11 cellular contexts compared by ENCODE assay signal in genomic region chr5:177462021-177462670, GRCh38. TPM values are rescaled to one million over a fixed set of nuclear protein-coding genes. Genes with fewer than 3 reads are reported as not detected.
DNase-seq lines count a peak whose midpoint lies in the region; ATAC-seq, FAIRE-seq and TF ChIP-seq lines count a peak whose summit lies in the region.
"Had no signal": no experiment of that assay in that cellular context is flagged by ENCODE, and none has a peak within 500 bp of the region (broad histone marks: within the 10 kb centered on the region; RNA-seq: fewer than 3 reads in every experiment).

No MANE protein-coding gene starts in this region.

- 70% methylated on average over 21 of the region's 27 CpGs for WGBS in K562 (ENCODE audit: insufficient coverage, low coverage, missing lambda C conversion rate)
- 38 to 61% methylated on average over 26 to 27 of the region's 27 CpGs for WGBS in lung, 2 donors

- H2AFZ ChIP-seq in K562 (ENCODE audit: low read depth, low read length): peak overlapping the region; percentile 68

- H3K4me2 ChIP-seq in K562 (ENCODE audit: insufficient read depth, low read length): peak overlapping the region; percentile 37

- TF ChIP-seq EP300 in K562 (IDR thresholded peaks at IDR 0.05; ENCODE audit: low read length): no peak

- intact Hi-C loops in K562 (cut with micrococcal nuclease): no loop called here
- intact Hi-C loops in vagina (cut with DNase I): no loop called here

- H3K4me1 ChIP-seq in K562 (replicated peaks in 1 of 2; ENCODE audit: control insufficient read depth in 2 of 2, insufficient read depth in 2 of 2, low read length in 2 of 2): peaks cover 8 to 38% of the 10 kb centered on the region in 2 experiments
- H3K4me1 ChIP-seq in lung (ENCODE audit: control insufficient read depth in 2 of 2, insufficient read depth in 2 of 2, low read length in 2 of 2): peaks cover 0 to 4% of the 10 kb centered on the region in 2 donors
- H3K4me1 ChIP-seq in vagina: peaks cover 5% of the 10 kb centered on the region

- peak overlapping the region; percentile 20 to 69; a peak in 3 of 4 replicates for H3K9ac ChIP-seq in K562 (ENCODE audit: insufficient read depth in 1 of 2, low read depth in 2 of 2, low read length in 2 of 2)

- POLR2A ChIA-PET in K562 (lab: Yijun Ruan, JAX): interaction anchor here (0.6 to 1.5 kb wide), 2 partner anchors 22 to 83 kb away, joined by 3 read pairs; no protein-coding TSS in a partner anchor

- CTCF ChIA-PET in K562 (lab: Yijun Ruan, JAX; ENCODE audit: low intra/inter-chr PET ratio): no interaction called here

- in situ Hi-C loops in K562 (cut with MboI): no loop called here
- in situ Hi-C loops in GM13976 (cut with MboI; ENCODE audit: low sequenced_read_pairs, unreplicated experiment): no loop called here

- no peaks in the 10 kb centered on the region for H3K27me3 ChIP-seq in K562 (ENCODE audit: control insufficient read depth in 2 of 2, insufficient read depth in 2 of 2, low read length in 2 of 2)
- H3K27me3 ChIP-seq in lung (ENCODE audit: control insufficient read depth, insufficient read depth): no peaks in the 10 kb centered on the region
- no peaks in the 10 kb centered on the region for H3K27me3 ChIP-seq in vagina

- no peak for TF ChIP-seq POLR2A in K562 (conservative IDR thresholded peaks at IDR 0.05)
- no peak for TF ChIP-seq POLR2A in vagina (IDR thresholded peaks at IDR 0.05)

- ATAC-seq in K562: peak; percentile 45
- no peak for ATAC-seq in lung (ENCODE audit: insufficient read depth, low FRiP score)
- no peak for ATAC-seq in HG03442 (IDR thresholded peaks at IDR 0.05; ENCODE audit: unreplicated experiment)
- ATAC-seq: PC-3 had no signal

- no TSS peak for BruUV-seq in K562 (replicated peaks; lab: Mats Ljungman, UMichigan)

- H3K4me3 ChIP-seq in K562 (no peak overlapping the region), lung (no peak overlapping the region), vagina (no peak overlapping the region)

- peaks cover under 1% of the 10 kb centered on the region for H3K9me1 ChIP-seq in K562 (ENCODE audit: control insufficient read depth, insufficient read depth, low read length)

- H3K27ac ChIP-seq in K562 (ENCODE audit: extremely low read depth, low read depth, low read length) (peak overlapping the region; percentile 60), lung (ENCODE audit: low read depth in 1 of 2, low read length in 1 of 2) (peak overlapping the region; percentile 72 to 81), vagina (no peak overlapping the region)
- H3K27ac ChIP-seq: C4-2B had no signal

- TF ChIP-seq CTCF in K562 (IDR thresholded peaks at IDR 0.05 in 2 of 3, conservative IDR thresholded peaks at IDR 0.05 in 1 of 3; ENCODE audit: insufficient read depth in 2 of 3, low read depth in 1 of 3, low read length in 3 of 3) (no peak), lung (IDR thresholded peaks at IDR 0.05; ENCODE audit: control extremely low read depth, extremely low read depth) (no peak), GM13976 (IDR thresholded peaks at IDR 0.05; ENCODE audit: borderline replicate concordance, control extremely low read depth, extremely low read depth, insufficient read depth, missing control alignments) (no peak), vagina (IDR thresholded peaks at IDR 0.05) (no peak)

- peaks cover 64% of the 10 kb centered on the region; the same call in 2 of the 3 replicates for H3K36me3 ChIP-seq in K562 (ENCODE audit: control insufficient read depth, insufficient read depth, low read length)
- H3K36me3 ChIP-seq in lung (ENCODE audit: control insufficient read depth in 2 of 2, insufficient read depth in 2 of 2, low read length in 2 of 2): peaks cover 0 to 19% of the 10 kb centered on the region in 2 donors
- peaks cover 0 to 31% of the 10 kb centered on the region in 2 donors for H3K36me3 ChIP-seq in vagina

- no peak for TF ChIP-seq RAD21 in K562 (CRISPR knock-in tag; conservative IDR thresholded peaks at IDR 0.05 in 1 of 2, IDR thresholded peaks at IDR 0.05 in 1 of 2)

- no peak for FAIRE-seq in K562 (lab: Jason Lieb, UNC)

- H3K79me2 ChIP-seq in K562 (ENCODE audit: control insufficient read depth, insufficient read depth, low read length): 0 out of 3 replicates have a peak, but pooled peaks cover 2% of the 10 kb centered on the region

- H3K9me3 ChIP-seq in K562 (replicated peaks; ENCODE audit: control insufficient read depth, insufficient read depth, low read depth, low read length) (peaks cover 4% of the 10 kb centered on the region), lung (ENCODE audit: control insufficient read depth in 2 of 2, insufficient read depth in 1 of 2, low read length in 1 of 2) (no peaks in the 10 kb centered on the region), vagina (no peaks in the 10 kb centered on the region)

- H4K20me1 ChIP-seq in K562 (replicated peaks; ENCODE audit: control insufficient read depth, insufficient read depth, low read length): peaks cover 4% of the 10 kb centered on the region

- peak; percentile 68 for DNase-seq in CMK (ENCODE audit: low read depth)
- DNase-seq in NOMO-1 (lab: John Stamatoyannopoulos, UW; ENCODE audit: unreplicated experiment in 2 of 2): peak; percentile 24 to 42
- peak in 1 of 4 experiments; percentile 55 for DNase-seq in K562 (ENCODE audit: extremely low read depth in 1 of 4, low spot score in 3 of 4)
- no peak for DNase-seq in lung (ENCODE audit: low spot score)
- no peak for DNase-seq in GM13976 (ENCODE audit: low spot score)
- no peak for DNase-seq in vagina (ENCODE audit: extremely low spot score in 2 of 2)
- DNase-seq in SK-N-DZ (ENCODE audit: low spot score): no peak
- DNase-seq: NCI-H1930, PC-3 had no signal

RNA-seq across cellular contexts. Expression of gene DBN1, which starts 11.3 kb away (rescaled TPM):
- 62.9 and 114 TPM in 2 replicates for total RNA-seq in K562 (2011; cell fraction: chromatin; rRNA removed; ENCODE audit: low replicate concordance)
- 51.0 and 54.6 TPM in 2 replicates for total RNA-seq in K562 (2011; cell fraction: nucleolus; rRNA removed)
- total RNA-seq in K562 (2011; cell fraction: nucleoplasm; rRNA removed): 24.9 and 46.2 TPM in 2 replicates
- total RNA-seq in K562 (2014; rRNA removed): 72.9 and 87.2 TPM in 2 replicates
- 11.7 and 12.3 TPM in 2 replicates for total RNA-seq in K562 (2014; rRNA removed; fragmentation: Illumina TruSeq; extraction: Trizol)
- 27.9 and 33.0 TPM in 2 replicates for total RNA-seq in K562 (2015; rRNA removed; fragmentation: Illumina TruSeq; extraction: Trizol)
- total RNA-seq in K562 (2021): 78.9 and 84.3 TPM in 2 replicates
- 34.3 and 44.2 TPM in 2 replicates for polyA plus RNA-seq in K562 (2011; rRNA removed)
- polyA plus RNA-seq in K562 (2011; cell fraction: cytosol; rRNA removed): 21.2 and 83.9 TPM in 2 replicates
- 142 and 188 TPM in 2 replicates for polyA plus RNA-seq in K562 (2011; cell fraction: nucleus; rRNA removed)
- 44.7 and 45.1 TPM in 2 replicates for polyA plus RNA-seq in K562 (2012)
- 22.1 and 54.4 TPM in 2 replicates for polyA plus RNA-seq in K562 (2014; fragmentation: Illumina TruSeq; extraction: Trizol)
- under 1 TPM; 0.25 to 0.34 TPM for polyA plus RNA-seq in K562 (2014; fragmentation: Nextera tagmentation; extraction: Ambion mirVana)
- polyA plus RNA-seq in K562 (2014; rRNA removed): 53.2 and 81.8 TPM in 2 replicates
- 20.0 and 24.6 TPM in 2 replicates for polyA minus RNA-seq in K562 (2011; rRNA and poly(A)+ RNA removed)
- 26.6 and 37.0 TPM in 2 replicates for polyA minus RNA-seq in K562 (2011; cell fraction: cytosol; rRNA and poly(A)+ RNA removed)
- polyA minus RNA-seq in K562 (2011; cell fraction: nucleus; rRNA and poly(A)+ RNA removed): 30.0 and 61.5 TPM in 2 replicates
- 10 to 100 TPM; 36.5 to 38.3 TPM for total RNA-seq in lung
- 10 to 100 TPM; 18.7 to 24.1 TPM for polyA plus RNA-seq in lung
- 69.0 TPM for total RNA-seq in vagina
- 248 and 315 TPM in 2 replicates for polyA plus RNA-seq in SK-N-DZ (2014; cell fraction: cytosol; rRNA removed)
- 379 and 553 TPM in 2 replicates for polyA plus RNA-seq in SK-N-DZ (2014; cell fraction: nucleus; rRNA removed)

RNA-seq across cellular contexts. Expression of gene PRR7, which starts 15.5 kb away (rescaled TPM):
- total RNA-seq in K562 (2011; cell fraction: chromatin; rRNA removed; ENCODE audit: low replicate concordance): 1.6 TPM in 1 of 2 replicates, not detected in the other
- 3.3 and 4.7 TPM in 2 replicates for total RNA-seq in K562 (2011; cell fraction: nucleolus; rRNA removed)
- total RNA-seq in K562 (2011; cell fraction: nucleoplasm; rRNA removed): 1.0 and 1.9 TPM in 2 replicates
- 11.3 and 14.9 TPM in 2 replicates for total RNA-seq in K562 (2014; rRNA removed)
- total RNA-seq in K562 (2014; rRNA removed; fragmentation: Illumina TruSeq; extraction: Trizol): not detected in 2 replicates
- total RNA-seq in K562 (2015; rRNA removed; fragmentation: Illumina TruSeq; extraction: Trizol): 0.80 and 1.2 TPM in 2 replicates
- 9.7 and 10.4 TPM in 2 replicates for total RNA-seq in K562 (2021)
- polyA plus RNA-seq in K562 (2011; rRNA removed): 0.92 and 1.0 TPM in 2 replicates
- 3.5 and 22.1 TPM in 2 replicates for polyA plus RNA-seq in K562 (2011; cell fraction: cytosol; rRNA removed)
- polyA plus RNA-seq in K562 (2011; cell fraction: nucleus; rRNA removed): 3.3 and 7.7 TPM in 2 replicates
- polyA plus RNA-seq in K562 (2012): 2.3 and 4.3 TPM in 2 replicates
- 0.24 TPM in 1 of 2 replicates, not detected in the other for polyA plus RNA-seq in K562 (2014; fragmentation: Illumina TruSeq; extraction: Trizol)
- not detected for polyA plus RNA-seq in K562 (2014; fragmentation: Nextera tagmentation; extraction: Ambion mirVana)
- polyA plus RNA-seq in K562 (2014; rRNA removed): 10.9 and 11.2 TPM in 2 replicates
- not detected in 2 replicates for polyA minus RNA-seq in K562 (2011; rRNA and poly(A)+ RNA removed)
- polyA minus RNA-seq in K562 (2011; cell fraction: cytosol; rRNA and poly(A)+ RNA removed): 3.3 and 6.1 TPM in 2 replicates
- 2.1 and 2.6 TPM in 2 replicates for polyA minus RNA-seq in K562 (2011; cell fraction: nucleus; rRNA and poly(A)+ RNA removed)
- 1 to 10 TPM; 2.9 to 7.2 TPM for total RNA-seq in lung
- polyA plus RNA-seq in lung: 1 to 10 TPM; 1.9 to 5.0 TPM
- total RNA-seq in vagina: 1.2 TPM
- polyA plus RNA-seq in SK-N-DZ (2014; cell fraction: cytosol; rRNA removed): 26.1 and 35.3 TPM in 2 replicates
- polyA plus RNA-seq in SK-N-DZ (2014; cell fraction: nucleus; rRNA removed): 32.0 and 39.8 TPM in 2 replicates

RNA-seq across cellular contexts. Expression of gene PDLIM7, which starts 35.3 kb away (rescaled TPM):
- 145 and 420 TPM in 2 replicates for total RNA-seq in K562 (2011; cell fraction: chromatin; rRNA removed; ENCODE audit: low replicate concordance)
- total RNA-seq in K562 (2011; cell fraction: nucleolus; rRNA removed): 271 and 275 TPM in 2 replicates
- 200 and 231 TPM in 2 replicates for total RNA-seq in K562 (2011; cell fraction: nucleoplasm; rRNA removed)
- total RNA-seq in K562 (2014; rRNA removed) (85.6 and 89.0 TPM in 2 replicates), K562 (2014; rRNA removed; fragmentation: Illumina TruSeq; extraction: Trizol) (6.4 and 10.4 TPM in 2 replicates), K562 (2015; rRNA removed; fragmentation: Illumina TruSeq; extraction: Trizol) (32.6 and 38.1 TPM in 2 replicates), K562 (2021) (112 and 124 TPM in 2 replicates), lung (100 to 1,000 TPM in 1 of 2 donors, 10 to 100 TPM in 1; 49.2 to 124 TPM), vagina (118 TPM)
- polyA plus RNA-seq in K562 (2011; rRNA removed) (34.7 and 66.8 TPM in 2 replicates), K562 (2014; fragmentation: Illumina TruSeq; extraction: Trizol) (25.5 and 49.4 TPM in 2 replicates), K562 (2014; fragmentation: Nextera tagmentation; extraction: Ambion mirVana) (1 to 10 TPM; 2.1 to 4.1 TPM), K562 (2014; rRNA removed) (115 and 119 TPM in 2 replicates), lung (100 to 1,000 TPM in 1 of 2 donors, 10 to 100 TPM in 1; 65.5 to 102 TPM)
- polyA plus RNA-seq in K562 (2011; cell fraction: cytosol; rRNA removed): 40.6 and 105 TPM in 2 replicates
- polyA plus RNA-seq in K562 (2011; cell fraction: nucleus; rRNA removed): 255 and 454 TPM in 2 replicates
- polyA plus RNA-seq in K562 (2012): 79.5 and 127 TPM in 2 replicates
- 18.4 and 18.7 TPM in 2 replicates for polyA minus RNA-seq in K562 (2011; rRNA and poly(A)+ RNA removed)
- 39.0 and 41.5 TPM in 2 replicates for polyA minus RNA-seq in K562 (2011; cell fraction: cytosol; rRNA and poly(A)+ RNA removed)
- polyA minus RNA-seq in K562 (2011; cell fraction: nucleus; rRNA and poly(A)+ RNA removed): 90.7 and 100 TPM in 2 replicates
- polyA plus RNA-seq in SK-N-DZ (2014; cell fraction: cytosol; rRNA removed): 85.0 and 96.3 TPM in 2 replicates
- polyA plus RNA-seq in SK-N-DZ (2014; cell fraction: nucleus; rRNA removed): 107 and 131 TPM in 2 replicates

RNA-seq across cellular contexts. Expression of gene GRK6, which starts 35.7 kb away (rescaled TPM):
- 102 and 350 TPM in 2 replicates for total RNA-seq in K562 (2011; cell fraction: chromatin; rRNA removed; ENCODE audit: low replicate concordance)
- 191 and 204 TPM in 2 replicates for total RNA-seq in K562 (2011; cell fraction: nucleolus; rRNA removed)
- 94.0 and 133 TPM in 2 replicates for total RNA-seq in K562 (2011; cell fraction: nucleoplasm; rRNA removed)
- total RNA-seq in K562 (2014; rRNA removed) (89.8 and 100 TPM in 2 replicates), K562 (2014; rRNA removed; fragmentation: Illumina TruSeq; extraction: Trizol) (31.2 and 35.7 TPM in 2 replicates), K562 (2015; rRNA removed; fragmentation: Illumina TruSeq; extraction: Trizol) (54.0 and 54.1 TPM in 2 replicates), K562 (2021) (114 and 122 TPM in 2 replicates), lung (10 to 100 TPM; 22.4 to 58.1 TPM), vagina (28.7 TPM)
- polyA plus RNA-seq in K562 (2011; rRNA removed) (44.1 and 44.5 TPM in 2 replicates), K562 (2014; fragmentation: Illumina TruSeq; extraction: Trizol) (39.2 and 69.3 TPM in 2 replicates), K562 (2014; fragmentation: Nextera tagmentation; extraction: Ambion mirVana) (1 to 10 TPM in 1 of 2 experiments, under 1 TPM in 1; 0.63 to 1.8 TPM), K562 (2014; rRNA removed) (69.0 and 80.4 TPM in 2 replicates), lung (10 to 100 TPM; 20.7 to 68.0 TPM)
- 40.2 and 83.8 TPM in 2 replicates for polyA plus RNA-seq in K562 (2011; cell fraction: cytosol; rRNA removed)
- 80.9 and 141 TPM in 2 replicates for polyA plus RNA-seq in K562 (2011; cell fraction: nucleus; rRNA removed)
- polyA plus RNA-seq in K562 (2012): 66.8 and 81.9 TPM in 2 replicates
- polyA minus RNA-seq in K562 (2011; rRNA and poly(A)+ RNA removed): 60.4 and 79.9 TPM in 2 replicates
- polyA minus RNA-seq in K562 (2011; cell fraction: cytosol; rRNA and poly(A)+ RNA removed): 53.3 and 59.0 TPM in 2 replicates
- 78.6 and 92.6 TPM in 2 replicates for polyA minus RNA-seq in K562 (2011; cell fraction: nucleus; rRNA and poly(A)+ RNA removed)
- 61.5 and 64.0 TPM in 2 replicates for polyA plus RNA-seq in SK-N-DZ (2014; cell fraction: cytosol; rRNA removed)
- polyA plus RNA-seq in SK-N-DZ (2014; cell fraction: nucleus; rRNA removed): 51.1 and 64.7 TPM in 2 replicates

RNA-seq across cellular contexts. Expression of gene DOK3, which starts 47.5 kb away (rescaled TPM):
- 31.3 and 80.0 TPM in 2 replicates for total RNA-seq in K562 (2011; cell fraction: chromatin; rRNA removed; ENCODE audit: low replicate concordance)
- 40.8 and 45.7 TPM in 2 replicates for total RNA-seq in K562 (2011; cell fraction: nucleolus; rRNA removed)
- total RNA-seq in K562 (2011; cell fraction: nucleoplasm; rRNA removed): 31.9 and 45.3 TPM in 2 replicates
- total RNA-seq in K562 (2014; rRNA removed) (9.2 and 11.0 TPM in 2 replicates), K562 (2014; rRNA removed; fragmentation: Illumina TruSeq; extraction: Trizol) (2.0 TPM in 2 replicates), K562 (2015; rRNA removed; fragmentation: Illumina TruSeq; extraction: Trizol) (5.9 and 7.2 TPM in 2 replicates), K562 (2021) (15.7 and 21.1 TPM in 2 replicates), lung (10 to 100 TPM; 15.6 to 73.5 TPM), vagina (12.0 TPM)
- polyA plus RNA-seq in K562 (2011; rRNA removed) (8.0 and 16.1 TPM in 2 replicates), K562 (2014; fragmentation: Illumina TruSeq; extraction: Trizol) (10.1 and 12.5 TPM in 2 replicates), K562 (2014; fragmentation: Nextera tagmentation; extraction: Ambion mirVana) (1 to 10 TPM; 1.3 to 1.7 TPM), K562 (2014; rRNA removed) (16.9 and 23.0 TPM in 2 replicates), lung (100 to 1,000 TPM in 1 of 2 donors, 10 to 100 TPM in 1; 22.0 to 146 TPM)
- 15.1 and 21.5 TPM in 2 replicates for polyA plus RNA-seq in K562 (2011; cell fraction: cytosol; rRNA removed)
- polyA plus RNA-seq in K562 (2011; cell fraction: nucleus; rRNA removed): 70.3 and 111 TPM in 2 replicates
- polyA plus RNA-seq in K562 (2012): 14.5 and 23.5 TPM in 2 replicates
- polyA minus RNA-seq in K562 (2011; rRNA and poly(A)+ RNA removed): 3.9 and 4.1 TPM in 2 replicates
- polyA minus RNA-seq in K562 (2011; cell fraction: cytosol; rRNA and poly(A)+ RNA removed): 7.4 and 11.9 TPM in 2 replicates
- polyA minus RNA-seq in K562 (2011; cell fraction: nucleus; rRNA and poly(A)+ RNA removed): 18.3 and 19.9 TPM in 2 replicates
- polyA plus RNA-seq in SK-N-DZ (2014; cell fraction: cytosol; rRNA removed): 3.6 and 10.6 TPM in 2 replicates
- polyA plus RNA-seq in SK-N-DZ (2014; cell fraction: nucleus; rRNA removed): 39.9 and 78.7 TPM in 2 replicates

Comparison
In these comparisons a context has a peak if more than half of its experiments do, and no peak if none do; other contexts are left out.
1. DNase-seq: peak in CMK (single experiment) and NOMO-1 (2 of 2); none in lung (single experiment), GM13976 (single experiment), vagina (0 of 2) and SK-N-DZ (single experiment).